Comparison of ENCODE assay signal across 12 cellular contexts in the genomic region with DNA sequence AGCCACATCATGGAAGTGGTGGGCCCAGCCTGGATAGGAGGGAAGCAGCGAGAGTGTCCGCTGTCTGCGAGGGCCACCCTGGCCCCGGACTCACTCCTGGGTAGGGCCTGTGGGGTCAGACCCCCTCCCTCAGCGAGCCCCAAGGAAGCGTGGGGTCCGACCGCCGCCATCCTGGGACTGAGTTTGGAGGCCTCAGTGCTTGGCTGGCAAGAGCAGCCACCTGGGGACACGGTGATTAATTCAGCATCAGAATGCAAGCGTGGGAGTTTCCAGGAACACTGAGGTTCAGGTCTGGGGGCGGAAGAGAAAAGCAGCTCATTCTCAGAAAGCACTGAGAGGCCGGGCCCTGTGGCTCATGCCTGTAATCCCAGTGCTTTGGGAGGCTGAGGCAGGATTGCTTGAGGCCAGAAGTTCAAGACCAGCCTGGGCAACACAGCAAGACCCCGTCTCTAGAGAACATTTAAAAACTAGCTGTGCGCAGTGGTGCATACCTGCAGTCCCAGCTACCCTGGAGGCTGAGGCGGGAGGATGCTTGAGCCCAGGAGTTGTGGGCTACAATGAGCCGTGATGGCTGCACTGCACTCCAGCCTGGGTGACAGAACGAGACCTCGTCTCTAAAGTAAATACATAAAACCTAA. TPM values are rescaled to one million over a fixed set of nuclear protein-coding genes. Genes with fewer than 3 reads are reported as not detected.
DNase-seq lines count a peak whose midpoint lies in the region; ATAC-seq and TF ChIP-seq lines count a peak whose summit lies in the region.
"Had no signal": no experiment of that assay in that cellular context is flagged by ENCODE, and none has a peak within 500 bp of the region (broad histone marks: within the 10 kb centered on the region; RNA-seq: fewer than 3 reads in every experiment).

No MANE protein-coding gene starts in this region.

- DNase-seq in GM13977 (ENCODE audit: low spot score) (peak; percentile 78), chondrocyte (ENCODE audit: low spot score) (peak; percentile 69), SHP77 (lab: John Stamatoyannopoulos, UW) (no peak)
- DNase-seq in activated CD4-positive, alpha-beta T cell treated with anti-CD3 and anti-CD28 coated beads, Interleukin-2, amount 50 U/mL, for 48 hours: peak; percentile 84 to 90
- peak; percentile 89 for DNase-seq in stimulated activated CD4-positive, alpha-beta T cell treated with anti-CD3 and anti-CD28 coated beads, Interleukin-4, amount 100 ng/mL, for 24 hours
- no peak for DNase-seq in CD4-positive, alpha-beta memory T cell
- DNase-seq: left cardiac atrium, NCI-H1930 had no signal

- H3K4me1 Mint-ChIP-seq in chondrocyte (ENCODE audit: low read depth): peaks cover 15% of the 10 kb centered on the region
- H3K4me1 Mint-ChIP-seq in CD4-positive, alpha-beta memory T cell: peaks cover 3 to 28% (median 9%) of the 10 kb centered on the region in 4 donors

- peaks cover 10% of the 10 kb centered on the region for H3K4me1 ChIP-seq in CD4-positive, alpha-beta memory T cell (ENCODE audit: insufficient read depth, low read length)
- H3K4me1 ChIP-seq: breast epithelium had no signal

- H3K4me3 Mint-ChIP-seq in chondrocyte (ENCODE audit: unreplicated experiment): no peak overlapping the region
- peak overlapping the region in 3 of 8 donors; percentile 13 to 34 (median 27) for H3K4me3 Mint-ChIP-seq in CD4-positive, alpha-beta memory T cell

- H3K9me3 ChIP-seq in CD4-positive, alpha-beta memory T cell (ENCODE audit: control insufficient read depth in 1 of 2, low read length in 2 of 2): no peaks in the 10 kb centered on the region
- H3K9me3 ChIP-seq: breast epithelium had no signal

- H3K36me3 Mint-ChIP-seq in chondrocyte (ENCODE audit: low read depth): no peaks in the 10 kb centered on the region
- peaks cover 0 to 2% of the 10 kb centered on the region in 2 donors for H3K36me3 Mint-ChIP-seq in CD4-positive, alpha-beta memory T cell

- no peaks in the 10 kb centered on the region for H3K27me3 Mint-ChIP-seq in chondrocyte (ENCODE audit: low read depth)
- no peaks in the 10 kb centered on the region for H3K27me3 Mint-ChIP-seq in CD4-positive, alpha-beta memory T cell

- H3K4me3 ChIP-seq in CD4-positive, alpha-beta memory T cell (ENCODE audit: low read length in 2 of 2): no peak overlapping the region
- H3K4me3 ChIP-seq: breast epithelium had no signal

- POLR2A ChIA-PET in CD4-positive, alpha-beta memory T cell (lab: Charles Lee; ENCODE audit: partially characterized antibody): no interaction called here

- no peak overlapping the region for H3K27ac ChIP-seq in CD4-positive, alpha-beta memory T cell (ENCODE audit: low read depth, low read length)
- H3K27ac ChIP-seq: C4-2B had no signal

- H3K27ac Mint-ChIP-seq in chondrocyte (ENCODE audit: unreplicated experiment): no peak overlapping the region
- peak overlapping the region in 1 of 7 donors; percentile 72 for H3K27ac Mint-ChIP-seq in CD4-positive, alpha-beta memory T cell

- no peak for TF ChIP-seq CTCF in GM13977 (IDR thresholded peaks at IDR 0.05; ENCODE audit: extremely low read depth, insufficient read depth, missing control alignments)
- TF ChIP-seq CTCF in chondrocyte (IDR thresholded peaks at IDR 0.05): no peak

- H3K27me3 ChIP-seq in CD4-positive, alpha-beta memory T cell (ENCODE audit: insufficient read depth, low read length): no peaks in the 10 kb centered on the region
- H3K27me3 ChIP-seq: breast epithelium had no signal

- ATAC-seq in GM18858 (IDR thresholded peaks at IDR 0.05; ENCODE audit: unreplicated experiment) (no peak), GM21390 (IDR thresholded peaks at IDR 0.05; ENCODE audit: unreplicated experiment) (no peak)

- CTCF ChIA-PET in CD4-positive, alpha-beta memory T cell (lab: Charles Lee; ENCODE audit: partially characterized antibody): no interaction called here

- no peaks in the 10 kb centered on the region for H3K36me3 ChIP-seq in CD4-positive, alpha-beta memory T cell (ENCODE audit: insufficient read depth, low read length)
- H3K36me3 ChIP-seq: breast epithelium had no signal

- H3K9me3 Mint-ChIP-seq in chondrocyte (ENCODE audit: low read depth): no peaks in the 10 kb centered on the region
- H3K9me3 Mint-ChIP-seq in CD4-positive, alpha-beta memory T cell: peaks cover 0 to 2% (median 0%) of the 10 kb centered on the region in 8 donors

- in situ Hi-C loops in GM13977 (cut with MboI; ENCODE audit: low pct_unique_long_range_greater_than_20kb, low sequenced_read_pairs, unreplicated experiment): no loop called here

- intact Hi-C loops in CD4-positive, alpha-beta memory T cell (cut with micrococcal nuclease): no loop called here

RNA-seq across cellular contexts. Expression of gene CAMSAP1, which starts 18.3 kb away (rescaled TPM):
- total RNA-seq in chondrocyte: 27.1 to 35.5 TPM (median 27.7 TPM) in 3 replicates
- total RNA-seq in CD4-positive, alpha-beta memory T cell: 10 to 100 TPM; 40.6 to 51.7 TPM
- polyA plus RNA-seq in CD4-positive, alpha-beta memory T cell: 1 to 10 TPM in 1 of 2 donors, under 1 TPM in 1; 0.76 to 4.4 TPM

RNA-seq across cellular contexts. Expression of gene UBAC1, which starts 35.6 kb away (rescaled TPM):
- total RNA-seq in chondrocyte: 33.2 to 36.0 TPM (median 33.5 TPM) in 3 replicates
- 10 to 100 TPM; 28.4 to 32.8 TPM for total RNA-seq in CD4-positive, alpha-beta memory T cell
- polyA plus RNA-seq in CD4-positive, alpha-beta memory T cell: 10 to 100 TPM; 23.0 to 27.7 TPM

Comparison
In these comparisons a context has a peak if more than half of its experiments do, and no peak if none do; other contexts are left out.
1. DNase-seq: peak in GM13977 (single experiment), activated CD4-positive, alpha-beta T cell treated with anti-CD3 and anti-CD28 coated beads, Interleukin-2, amount 50 U/mL, for 48 hours (2 of 2), chondrocyte (single experiment) and stimulated activated CD4-positive, alpha-beta T cell treated with anti-CD3 and anti-CD28 coated beads, Interleukin-4, amount 100 ng/mL, for 24 hours (single experiment); none in CD4-positive, alpha-beta memory T cell (0 of 5) and SHP77 (0 of 2).